34 cellular contexts compared by ENCODE assay signal in the genomic region with DNA sequence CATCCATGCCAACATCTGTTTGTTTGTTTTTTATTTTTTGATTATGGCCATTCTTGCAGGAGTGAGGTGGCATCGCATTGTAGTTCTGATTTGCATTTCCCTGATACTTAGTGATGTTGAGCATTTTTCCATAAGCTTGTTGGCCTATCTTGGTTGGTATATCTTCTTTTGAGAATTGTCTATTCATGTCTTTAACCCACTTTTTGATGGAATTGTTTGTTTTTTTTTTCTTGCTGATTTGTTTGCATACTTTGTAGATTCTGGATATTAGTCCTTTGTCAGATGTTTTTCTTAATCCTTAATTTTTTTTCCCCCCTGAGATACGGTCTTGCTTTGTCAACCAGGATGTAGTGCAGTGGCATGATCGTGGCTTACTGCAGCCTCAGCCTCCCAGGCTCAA.
"Had no signal": no experiment of that assay in that cellular context is flagged by ENCODE, and none has a peak within 500 bp of the region (broad histone marks: within the 10 kb centered on the region; RNA-seq: fewer than 3 reads in every experiment).

No MANE protein-coding gene starts in this region.

- H3K4me3 ChIP-seq: MG63 had no signal

- H3K36me3 ChIP-seq: MG63 had no signal

- H3K9me3 ChIP-seq: MG63 had no signal

- H3K27me3 ChIP-seq: MG63 had no signal

- DNase-seq: Karpas-422, Kasumi-1, MG63, MM.1S, MV-4-11, NCI-H1048, NCI-H1092, NCI-H1092 treated with DMSO at 0.1 percent for 48 hours, NCI-H1105, NCI-H1105 treated with DMSO at 0.1 percent for 48 hours, NCI-H1417, NCI-H1417 treated with DMSO at 0.1 percent for 48 hours, NCI-H1436, NCI-H1436 treated with DMSO at 0.1 percent for 48 hours, NCI-H146, NCI-H1694, NCI-H1694 treated with DMSO at 0.1 percent for 48 hours, NCI-H187, NCI-H187 treated with DMSO at 0.1 percent for 48 hours, NCI-H1930, NCI-H2029, NCI-H2029 treated with DMSO at 0.1 percent for 48 hours, NCI-H2081, NCI-H2081 treated with DMSO at 0.1 percent for 48 hours, NCI-H2107, NCI-H2171, NCI-H2171 treated with DMSO at 0.1 percent for 48 hours, NCI-H2227 treated with DMSO at 0.1 percent for 48 hours, NCI-H226, NCI-H345, NCI-H446, NCI-H446 treated with DMSO at 0.1 percent for 48 hours, NCI-H510A, NCI-H510A treated with DMSO at 0.1 percent for 48 hours had no signal
